Comparison of ENCODE assay signal across 1 cellular context in genomic region chr2:216111122-216111521, GRCh38.
TF ChIP-seq lines count a peak whose summit lies in the region.

No MANE protein-coding gene starts in this region.

TF ChIP-seq in SK-N-SH treated with all-trans-retinoic acid at 6 μM for 48 hours, 23 proteins besides CTCF, POLR2A, EP300 and RAD21 (continued from another document):
- TF ChIP-seq CREB5 (CRISPR knock-in tag; IDR thresholded peaks at IDR 0.05; ENCODE audit: low read depth) (no peak), ZC3H10 (CRISPR knock-in tag; IDR thresholded peaks at IDR 0.05) (no peak), OSR1 (CRISPR knock-in tag; IDR thresholded peaks at IDR 0.05) (no peak), ZNF70 (CRISPR knock-in tag; IDR thresholded peaks at IDR 0.05) (no peak), SNAI2 (CRISPR knock-in tag; IDR thresholded peaks at IDR 0.05) (no peak)
